ENCODE assay signal across 19 cellular contexts in genomic region chr9:113476511-113476916, GRCh38.
"Had no signal": no experiment of that assay in that cellular context is flagged by ENCODE, and none has a peak within 500 bp of the region (broad histone marks: within the 10 kb centered on the region; RNA-seq: fewer than 3 reads in every experiment).

No MANE protein-coding gene starts in this region.

- H3K4me3 ChIP-seq: skin epidermis, testis, upper lobe of left lung had no signal

- ATAC-seq: SK-N-SH treated with all-trans-retinoic acid at 6 μM for 48 hours had no signal

- H3K4me1 ChIP-seq: testis, upper lobe of left lung had no signal

- H3K27ac Mint-ChIP-seq: activated CD4-positive, alpha-beta memory T cell treated with anti-CD3 and anti-CD28 coated beads for 36 hours; activated naive CD4-positive, alpha-beta T cell treated with anti-CD3 and anti-CD28 coated beads, Interleukin-2, amount 50 U/mL, for 24 hours; memory B cell; nephron had no signal

- H3K36me3 Mint-ChIP-seq: activated CD4-positive, alpha-beta memory T cell treated with anti-CD3 and anti-CD28 coated beads for 36 hours; activated naive CD4-positive, alpha-beta T cell treated with anti-CD3 and anti-CD28 coated beads, Interleukin-2, amount 50 U/mL, for 24 hours had no signal

- H3K36me3 ChIP-seq: brain microvascular endothelial cell, upper lobe of left lung had no signal

- H3K4me1 Mint-ChIP-seq: memory B cell, nephron had no signal

- DNase-seq: activated CD4-positive, alpha-beta memory T cell treated with anti-CD3 and anti-CD28 coated beads for 36 hours; activated CD4-positive, alpha-beta T cell treated with anti-CD3 and anti-CD28 coated beads for 48 hours; activated gamma-delta T cell treated with Interleukin-2 at 50 U/mL for 16 hours; activated T-cell treated with anti-CD3 and anti-CD28 coated beads, Interleukin-2, amount 50 U/mL, for 1 hour; aorta; brain microvascular endothelial cell; caudate nucleus; dermis blood vessel endothelial cell; effector CD8-positive, alpha-beta T cell; foreskin melanocyte; nucleus accumbens; stimulated activated CD4-positive, alpha-beta T cell treated with anti-CD3 and anti-CD28 coated beads, Interleukin-1b, Interleukin-23, amount 100 ng/mL, for 48 hours had no signal

- H3K9me3 Mint-ChIP-seq: activated CD4-positive, alpha-beta memory T cell treated with anti-CD3 and anti-CD28 coated beads for 36 hours; activated naive CD4-positive, alpha-beta T cell treated with anti-CD3 and anti-CD28 coated beads, Interleukin-2, amount 50 U/mL, for 24 hours; memory B cell had no signal

- H3K27me3 Mint-ChIP-seq: activated CD4-positive, alpha-beta memory T cell treated with anti-CD3 and anti-CD28 coated beads for 36 hours; activated naive CD4-positive, alpha-beta T cell treated with anti-CD3 and anti-CD28 coated beads, Interleukin-2, amount 50 U/mL, for 24 hours had no signal

- H3K4me3 Mint-ChIP-seq: activated CD4-positive, alpha-beta memory T cell treated with anti-CD3 and anti-CD28 coated beads for 36 hours; activated naive CD4-positive, alpha-beta T cell treated with anti-CD3 and anti-CD28 coated beads, Interleukin-2, amount 50 U/mL, for 24 hours; memory B cell; nephron had no signal

- H3K9me3 ChIP-seq: testis, upper lobe of left lung had no signal

- H3K27ac ChIP-seq: brain microvascular endothelial cell, skin epidermis, testis, upper lobe of left lung had no signal

- H3K27me3 ChIP-seq: brain microvascular endothelial cell, testis, upper lobe of left lung had no signal
